1 cellular context compared by ENCODE assay signal in the genomic region with DNA sequence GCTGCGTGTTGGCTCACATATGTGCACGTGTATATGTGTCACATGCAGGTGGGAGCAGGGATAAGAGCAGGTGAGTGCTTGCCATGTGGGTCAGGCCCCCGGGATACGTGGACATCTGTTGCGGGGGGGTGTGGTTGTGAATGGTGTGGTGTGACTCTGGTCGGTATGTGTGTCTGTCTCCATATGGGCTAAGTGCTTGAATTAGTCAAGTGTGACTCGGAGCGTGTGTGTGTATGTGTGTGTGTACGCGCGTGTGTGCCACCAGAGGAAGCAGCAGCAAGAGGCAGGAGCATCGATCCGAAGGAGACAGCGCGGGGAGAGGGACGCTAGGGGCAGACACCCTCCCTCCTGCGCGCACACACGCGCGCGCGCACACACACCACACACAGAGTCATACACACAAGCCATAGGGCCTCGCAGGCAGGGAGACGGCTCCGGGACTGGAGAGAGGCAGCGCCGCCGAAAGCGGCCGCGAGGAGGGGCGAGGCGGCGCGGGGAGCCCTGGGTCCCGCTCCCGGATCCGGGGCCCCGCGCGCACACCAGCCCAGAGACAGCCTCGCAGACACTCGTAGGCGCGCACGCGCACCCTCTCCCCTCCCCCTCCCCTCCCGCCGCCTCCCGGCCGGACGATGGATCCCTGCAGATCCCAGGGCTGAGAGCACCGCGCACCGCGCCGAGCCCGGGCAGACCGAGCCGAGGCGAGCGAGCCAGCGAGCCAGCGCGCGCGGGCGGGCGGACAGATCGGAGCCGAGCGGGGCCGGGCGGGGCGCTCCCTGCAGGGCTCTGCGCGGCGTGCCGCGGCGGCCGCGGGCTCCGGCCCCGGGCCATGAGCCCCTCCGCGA.
TF ChIP-seq lines count a peak whose summit lies in the region.

A gene (plus strand): TSS at position 597 of the 842 bp plus-strand sequence. CDS start 1,171 bp downstream, outside the sequence.

TF ChIP-seq in HEK293, 187 proteins besides CTCF, POLR2A, EP300 and RAD21 (continued from another document):
- TF ChIP-seq, protein P1, sequence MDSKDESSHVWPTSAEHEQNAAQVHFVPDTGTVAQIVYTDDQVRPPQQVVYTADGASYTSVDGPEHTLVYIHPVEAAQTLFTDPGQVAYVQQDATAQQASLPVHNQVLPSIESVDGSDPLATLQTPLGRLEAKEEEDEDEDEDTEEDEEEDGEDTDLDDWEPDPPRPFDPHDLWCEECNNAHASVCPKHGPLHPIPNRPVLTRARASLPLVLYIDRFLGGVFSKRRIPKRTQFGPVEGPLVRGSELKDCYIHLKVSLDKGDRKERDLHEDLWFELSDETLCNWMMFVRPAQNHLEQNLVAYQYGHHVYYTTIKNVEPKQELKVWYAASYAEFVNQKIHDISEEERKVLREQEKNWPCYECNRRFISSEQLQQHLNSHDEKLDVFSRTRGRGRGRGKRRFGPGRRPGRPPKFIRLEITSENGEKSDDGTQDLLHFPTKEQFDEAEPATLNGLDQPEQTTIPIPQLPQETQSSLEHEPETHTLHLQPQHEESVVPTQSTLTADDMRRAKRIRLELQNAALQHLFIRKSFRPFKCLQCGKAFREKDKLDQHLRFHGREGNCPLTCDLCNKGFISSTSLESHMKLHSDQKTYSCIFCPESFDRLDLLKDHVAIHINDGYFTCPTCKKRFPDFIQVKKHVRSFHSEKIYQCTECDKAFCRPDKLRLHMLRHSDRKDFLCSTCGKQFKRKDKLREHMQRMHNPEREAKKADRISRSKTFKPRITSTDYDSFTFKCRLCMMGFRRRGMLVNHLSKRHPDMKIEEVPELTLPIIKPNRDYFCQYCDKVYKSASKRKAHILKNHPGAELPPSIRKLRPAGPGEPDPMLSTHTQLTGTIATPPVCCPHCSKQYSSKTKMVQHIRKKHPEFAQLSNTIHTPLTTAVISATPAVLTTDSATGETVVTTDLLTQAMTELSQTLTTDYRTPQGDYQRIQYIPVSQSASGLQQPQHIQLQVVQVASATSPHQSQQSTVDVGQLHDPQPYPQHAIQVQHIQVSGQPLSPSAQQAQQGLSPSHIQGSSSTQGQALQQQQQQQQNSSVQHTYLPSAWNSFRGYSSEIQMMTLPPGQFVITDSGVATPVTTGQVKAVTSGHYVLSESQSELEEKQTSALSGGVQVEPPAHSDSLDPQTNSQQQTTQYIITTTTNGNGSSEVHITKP (tag by site-specific recombination; IDR thresholded peaks at IDR 0.05) = peak; percentile 59
- TF ChIP-seq KLF9 (tag by site-specific recombination; IDR thresholded peaks at IDR 0.05; ENCODE audit: low read depth) = peak; percentile 91
- no peak for TF ChIP-seq MEIS1 (CRISPR knock-in tag; IDR thresholded peaks at IDR 0.05; ENCODE audit: borderline replicate concordance)
- no peak for TF ChIP-seq ZNF184 (tag by site-specific recombination; IDR thresholded peaks at IDR 0.05)
- TF ChIP-seq, protein P2, sequence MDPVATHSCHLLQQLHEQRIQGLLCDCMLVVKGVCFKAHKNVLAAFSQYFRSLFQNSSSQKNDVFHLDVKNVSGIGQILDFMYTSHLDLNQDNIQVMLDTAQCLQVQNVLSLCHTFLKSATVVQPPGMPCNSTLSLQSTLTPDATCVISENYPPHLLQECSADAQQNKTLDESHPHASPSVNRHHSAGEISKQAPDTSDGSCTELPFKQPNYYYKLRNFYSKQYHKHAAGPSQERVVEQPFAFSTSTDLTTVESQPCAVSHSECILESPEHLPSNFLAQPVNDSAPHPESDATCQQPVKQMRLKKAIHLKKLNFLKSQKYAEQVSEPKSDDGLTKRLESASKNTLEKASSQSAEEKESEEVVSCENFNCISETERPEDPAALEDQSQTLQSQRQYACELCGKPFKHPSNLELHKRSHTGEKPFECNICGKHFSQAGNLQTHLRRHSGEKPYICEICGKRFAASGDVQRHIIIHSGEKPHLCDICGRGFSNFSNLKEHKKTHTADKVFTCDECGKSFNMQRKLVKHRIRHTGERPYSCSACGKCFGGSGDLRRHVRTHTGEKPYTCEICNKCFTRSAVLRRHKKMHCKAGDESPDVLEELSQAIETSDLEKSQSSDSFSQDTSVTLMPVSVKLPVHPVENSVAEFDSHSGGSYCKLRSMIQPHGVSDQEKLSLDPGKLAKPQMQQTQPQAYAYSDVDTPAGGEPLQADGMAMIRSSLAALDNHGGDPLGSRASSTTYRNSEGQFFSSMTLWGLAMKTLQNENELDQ (tag by site-specific recombination; IDR thresholded peaks at IDR 0.05; ENCODE audit: low read depth) = no peak
- TF ChIP-seq ZNF624 (tag by site-specific recombination; IDR thresholded peaks at IDR 0.05) = no peak
- no peak for TF ChIP-seq ZNF211 (tag by site-specific recombination; IDR thresholded peaks at IDR 0.05; ENCODE audit: low read depth)
- TF ChIP-seq ZFHX2 (tag by site-specific recombination; conservative IDR thresholded peaks at IDR 0.05) = no peak
- TF ChIP-seq ZNF302 (tag by site-specific recombination; IDR thresholded peaks at IDR 0.05; ENCODE audit: low read depth) = no peak
- TF ChIP-seq ZNF169 (tag by site-specific recombination; IDR thresholded peaks at IDR 0.05) = no peak
- TF ChIP-seq MYNN (tag by site-specific recombination; IDR thresholded peaks at IDR 0.05; ENCODE audit: borderline replicate concordance) = no peak; the same call in 1 of the 2 replicates
- TF ChIP-seq, protein P3, sequence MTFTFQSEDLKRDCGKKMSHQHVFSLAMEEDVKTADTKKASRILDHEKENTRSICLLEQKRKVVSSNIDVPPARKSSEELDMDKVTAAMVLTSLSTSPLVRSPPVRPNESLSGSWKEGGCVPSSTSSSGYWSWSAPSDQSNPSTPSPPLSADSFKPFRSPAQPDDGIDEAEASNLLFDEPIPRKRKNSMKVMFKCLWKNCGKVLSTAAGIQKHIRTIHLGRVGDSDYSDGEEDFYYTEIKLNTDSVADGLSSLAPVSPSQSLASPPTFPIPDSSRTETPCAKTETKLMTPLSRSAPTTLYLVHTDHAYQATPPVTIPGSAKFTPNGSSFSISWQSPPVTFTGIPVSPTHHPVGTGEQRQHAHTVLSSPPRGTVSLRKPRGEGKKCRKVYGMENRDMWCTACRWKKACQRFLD (tag by site-specific recombination; IDR thresholded peaks at IDR 0.05) = no peak
- TF ChIP-seq, protein P4, sequence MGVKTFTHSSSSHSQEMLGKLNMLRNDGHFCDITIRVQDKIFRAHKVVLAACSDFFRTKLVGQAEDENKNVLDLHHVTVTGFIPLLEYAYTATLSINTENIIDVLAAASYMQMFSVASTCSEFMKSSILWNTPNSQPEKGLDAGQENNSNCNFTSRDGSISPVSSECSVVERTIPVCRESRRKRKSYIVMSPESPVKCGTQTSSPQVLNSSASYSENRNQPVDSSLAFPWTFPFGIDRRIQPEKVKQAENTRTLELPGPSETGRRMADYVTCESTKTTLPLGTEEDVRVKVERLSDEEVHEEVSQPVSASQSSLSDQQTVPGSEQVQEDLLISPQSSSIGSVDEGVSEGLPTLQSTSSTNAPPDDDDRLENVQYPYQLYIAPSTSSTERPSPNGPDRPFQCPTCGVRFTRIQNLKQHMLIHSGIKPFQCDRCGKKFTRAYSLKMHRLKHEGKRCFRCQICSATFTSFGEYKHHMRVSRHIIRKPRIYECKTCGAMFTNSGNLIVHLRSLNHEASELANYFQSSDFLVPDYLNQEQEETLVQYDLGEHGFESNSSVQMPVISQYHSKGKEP (tag by site-specific recombination; IDR thresholded peaks at IDR 0.05) = no peak
- no peak for TF ChIP-seq ZFP41 (tag by site-specific recombination; IDR thresholded peaks at IDR 0.05; ENCODE audit: borderline replicate concordance)
- TF ChIP-seq KLF1 (tag by site-specific recombination; IDR thresholded peaks at IDR 0.05) = no peak
- TF ChIP-seq ZNF548 (tag by site-specific recombination; IDR thresholded peaks at IDR 0.05) = no peak
- TF ChIP-seq ZNF600 (tag by site-specific recombination; IDR thresholded peaks at IDR 0.05) = 0 out of 2 replicates have a peak, but pooled peaks have one; percentile 51
- TF ChIP-seq, protein P5, sequence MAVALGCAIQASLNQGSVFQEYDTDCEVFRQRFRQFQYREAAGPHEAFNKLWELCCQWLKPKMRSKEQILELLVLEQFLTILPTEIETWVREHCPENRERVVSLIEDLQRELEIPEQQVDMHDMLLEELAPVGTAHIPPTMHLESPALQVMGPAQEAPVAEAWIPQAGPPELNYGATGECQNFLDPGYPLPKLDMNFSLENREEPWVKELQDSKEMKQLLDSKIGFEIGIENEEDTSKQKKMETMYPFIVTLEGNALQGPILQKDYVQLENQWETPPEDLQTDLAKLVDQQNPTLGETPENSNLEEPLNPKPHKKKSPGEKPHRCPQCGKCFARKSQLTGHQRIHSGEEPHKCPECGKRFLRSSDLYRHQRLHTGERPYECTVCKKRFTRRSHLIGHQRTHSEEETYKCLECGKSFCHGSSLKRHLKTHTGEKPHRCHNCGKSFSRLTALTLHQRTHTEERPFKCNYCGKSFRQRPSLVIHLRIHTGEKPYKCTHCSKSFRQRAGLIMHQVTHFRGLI (tag by site-specific recombination; IDR thresholded peaks at IDR 0.05) = no peak
- TF ChIP-seq SP3 (tag by site-specific recombination; IDR thresholded peaks at IDR 0.05) = no peak
- TF ChIP-seq, protein P6, sequence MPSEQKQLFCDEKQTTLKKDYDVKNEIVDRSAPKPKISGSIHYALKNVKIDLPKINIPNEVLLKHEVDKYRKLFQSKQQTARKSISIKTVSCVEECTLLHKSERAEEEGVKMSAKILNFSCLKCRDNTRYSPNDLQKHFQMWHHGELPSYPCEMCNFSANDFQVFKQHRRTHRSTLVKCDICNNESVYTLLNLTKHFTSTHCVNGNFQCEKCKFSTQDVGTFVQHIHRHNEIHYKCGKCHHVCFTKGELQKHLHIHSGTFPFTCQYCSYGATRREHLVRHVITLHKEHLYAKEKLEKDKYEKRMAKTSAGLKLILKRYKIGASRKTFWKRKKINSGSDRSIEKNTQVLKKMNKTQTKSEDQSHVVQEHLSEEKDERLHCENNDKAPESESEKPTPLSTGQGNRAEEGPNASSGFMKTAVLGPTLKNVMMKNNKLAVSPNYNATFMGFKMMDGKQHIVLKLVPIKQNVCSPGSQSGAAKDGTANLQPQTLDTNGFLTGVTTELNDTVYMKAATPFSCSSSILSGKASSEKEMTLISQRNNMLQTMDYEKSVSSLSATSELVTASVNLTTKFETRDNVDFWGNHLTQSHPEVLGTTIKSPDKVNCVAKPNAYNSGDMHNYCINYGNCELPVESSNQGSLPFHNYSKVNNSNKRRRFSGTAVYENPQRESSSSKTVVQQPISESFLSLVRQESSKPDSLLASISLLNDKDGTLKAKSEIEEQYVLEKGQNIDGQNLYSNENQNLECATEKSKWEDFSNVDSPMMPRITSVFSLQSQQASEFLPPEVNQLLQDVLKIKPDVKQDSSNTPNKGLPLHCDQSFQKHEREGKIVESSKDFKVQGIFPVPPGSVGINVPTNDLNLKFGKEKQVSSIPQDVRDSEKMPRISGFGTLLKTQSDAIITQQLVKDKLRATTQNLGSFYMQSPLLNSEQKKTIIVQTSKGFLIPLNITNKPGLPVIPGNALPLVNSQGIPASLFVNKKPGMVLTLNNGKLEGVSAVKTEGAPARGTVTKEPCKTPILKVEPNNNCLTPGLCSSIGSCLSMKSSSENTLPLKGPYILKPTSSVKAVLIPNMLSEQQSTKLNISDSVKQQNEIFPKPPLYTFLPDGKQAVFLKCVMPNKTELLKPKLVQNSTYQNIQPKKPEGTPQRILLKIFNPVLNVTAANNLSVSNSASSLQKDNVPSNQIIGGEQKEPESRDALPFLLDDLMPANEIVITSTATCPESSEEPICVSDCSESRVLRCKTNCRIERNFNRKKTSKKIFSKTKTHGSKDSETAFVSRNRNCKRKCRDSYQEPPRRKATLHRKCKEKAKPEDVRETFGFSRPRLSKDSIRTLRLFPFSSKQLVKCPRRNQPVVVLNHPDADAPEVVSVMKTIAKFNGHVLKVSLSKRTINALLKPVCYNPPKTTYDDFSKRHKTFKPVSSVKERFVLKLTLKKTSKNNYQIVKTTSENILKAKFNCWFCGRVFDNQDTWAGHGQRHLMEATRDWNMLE (tag by site-specific recombination; conservative IDR thresholded peaks at IDR 0.05; ENCODE audit: low read depth) = no peak
